In genomic region chr11:10261821-10262220, GRCh38 we compare ENCODE assay signal across 14 cellular contexts.
"Had no signal": no experiment of that assay in that cellular context is flagged by ENCODE, and none has a peak within 500 bp of the region (broad histone marks: within the 10 kb centered on the region; RNA-seq: fewer than 3 reads in every experiment).

No MANE protein-coding gene starts in this region.

- H3K9ac ChIP-seq: neural progenitor cell had no signal

- H3K4me1 ChIP-seq: neural progenitor cell had no signal

- H2AFZ ChIP-seq: neural progenitor cell had no signal

- H3K27me3 ChIP-seq: brain microvascular endothelial cell, neural progenitor cell, pancreas, stomach had no signal

- DNase-seq: activated CD4-positive, alpha-beta memory T cell treated with anti-CD3 and anti-CD28 coated beads for 36 hours; activated CD4-positive, CD25-positive, alpha-beta regulatory T cell; activated effector memory CD4-positive, alpha-beta T cell treated with anti-CD3 and anti-CD28 coated beads, Interleukin-2, amount 50 U/mL, for 16 hours; activated T-cell treated with anti-CD3 and anti-CD28 coated beads, Interleukin-2, amount 50 U/mL, for 4 hours; amygdala; brain microvascular endothelial cell; hippocampal formation; pancreas; stimulated activated CD4-positive, alpha-beta T cell treated with anti-CD3 and anti-CD28 coated beads, Interleukin-15, amount 100 ng/mL, for 24 hours; stimulated activated CD4-positive, alpha-beta T cell treated with anti-CD3 and anti-CD28 coated beads, Interleukin-4, amount 100 ng/mL, for 24 hours; stomach; T-helper 2 cell had no signal

- H3K4me2 ChIP-seq: neural progenitor cell had no signal

- H3K4me3 ChIP-seq: neural progenitor cell, pancreas, stomach had no signal

- H3K27ac ChIP-seq: brain microvascular endothelial cell, neural progenitor cell, pancreas, stomach had no signal

- ATAC-seq: activated naive CD4-positive, alpha-beta T cell treated with anti-CD3 and anti-CD28 coated beads, Interleukin-2, amount 50 U/mL, for 72 hours; activated T-cell treated with anti-CD3 and anti-CD28 coated beads, Interleukin-2, amount 50 U/mL, for 4 hours; pancreas had no signal

- H3K9me3 ChIP-seq: pancreas, stomach had no signal

- H3K36me3 ChIP-seq: brain microvascular endothelial cell, neural progenitor cell, pancreas, stomach had no signal
